8 cellular contexts compared by ENCODE assay signal in the genomic region with DNA sequence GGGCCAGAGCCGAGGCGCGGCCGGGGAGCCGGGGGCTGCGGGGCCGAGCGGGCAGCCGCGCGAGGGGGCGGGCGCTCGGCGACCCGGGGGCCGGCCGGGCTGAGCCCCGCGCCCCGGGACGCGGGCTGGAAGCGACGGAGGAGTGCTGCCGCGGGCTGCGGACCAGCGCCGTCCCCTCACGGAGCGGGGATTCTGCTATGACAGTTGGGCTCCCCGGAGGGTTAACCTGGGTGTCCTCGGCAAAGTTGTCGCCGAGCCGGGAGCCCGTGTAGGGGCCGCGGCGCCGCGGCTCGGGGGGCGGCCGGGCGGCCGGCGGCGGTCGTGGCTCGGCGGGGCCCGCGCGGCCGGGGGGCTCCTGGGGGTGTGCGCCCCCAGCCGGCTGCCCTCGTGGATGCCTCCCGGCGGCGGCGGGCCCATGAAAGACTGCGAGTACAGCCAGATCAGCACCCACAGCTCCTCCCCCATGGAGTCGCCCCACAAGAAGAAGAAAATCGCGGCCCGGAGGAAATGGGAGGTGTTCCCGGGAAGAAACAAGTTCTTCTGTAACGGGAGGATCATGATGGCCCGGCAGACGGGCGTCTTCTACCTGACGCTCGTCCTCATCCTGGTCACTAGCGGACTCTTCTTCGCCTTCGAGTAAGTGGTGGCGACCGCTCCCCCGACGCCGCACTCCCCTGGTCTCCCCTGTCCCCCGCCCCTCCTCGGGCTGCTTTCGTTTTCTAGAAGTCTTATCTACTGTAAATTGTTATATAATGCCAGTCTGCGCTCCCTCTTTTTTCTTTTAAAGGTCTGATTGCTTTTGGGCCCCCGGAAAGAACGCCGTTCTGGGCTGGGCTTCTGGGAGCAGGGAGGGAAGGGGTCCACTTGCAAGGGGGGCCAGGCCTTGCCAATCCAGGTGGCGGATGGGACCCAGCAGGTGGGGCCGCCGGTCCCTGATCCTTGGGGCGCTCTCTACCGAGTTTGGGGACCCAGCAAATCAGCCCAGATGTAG. TPM values are rescaled to one million over a fixed set of nuclear protein-coding genes. Genes with fewer than 3 reads are reported as not detected.
A peak's percentile ranks its signal among the peaks of the same experiment; 100 is the strongest.
DNase-seq lines count a peak whose midpoint lies in the region; ATAC-seq, FAIRE-seq and TF ChIP-seq lines count a peak whose summit lies in the region.

No MANE protein-coding gene starts in this region.

- H2AFZ ChIP-seq in endothelial cell of umbilical vein (ENCODE audit: low read depth, low read length), result peak overlapping the region; percentile 87

- intact Hi-C loops in endothelial cell of umbilical vein (cut with micrococcal nuclease), result loop anchor here (1.0 to 5.0 kb wide), 5 partner anchors 79 to 285 kb away; no protein-coding TSS in a partner anchor

- no peaks in the 10 kb centered on the region for H3K27me3 ChIP-seq in endothelial cell of umbilical vein (ENCODE audit: control insufficient read depth in 2 of 2, insufficient read depth in 2 of 2, low read length in 2 of 2)
- H3K27me3 ChIP-seq in mononuclear cell (ENCODE audit: insufficient read depth, low read length), result peaks cover 5% of the 10 kb centered on the region

- peak overlapping the region; percentile 79 for H3K9ac ChIP-seq in endothelial cell of umbilical vein (replicated peaks; ENCODE audit: extremely low read depth, insufficient read depth, low read length)

- no TSS peak for BruUV-seq in endothelial cell of umbilical vein (replicated peaks; lab: Mats Ljungman, UMichigan)

- dilution Hi-C loops in endothelial cell of umbilical vein (cut with MboI; ENCODE audit: extremely low pct_ligation_motif_present, low sequenced_read_pairs), result no loop called here

- POLR2A ChIA-PET in endothelial cell of umbilical vein (lab: Charles Lee), result no interaction called here

- peaks cover 9% of the 10 kb centered on the region for H3K79me2 ChIP-seq in endothelial cell of umbilical vein (ENCODE audit: control insufficient read depth, insufficient read depth, low read length)

- CTCF ChIA-PET in endothelial cell of umbilical vein (lab: Charles Lee), result interaction anchor here (1.0 to 1.8 kb wide), 4 partner anchors 10 to 285 kb away, joined by 3 to 15 read pairs (median 6); no protein-coding TSS in a partner anchor

- FAIRE-seq in endothelial cell of umbilical vein (lab: Jason Lieb, UNC), result no peak

- no peak overlapping the region for H3K27ac ChIP-seq in endothelial cell of umbilical vein (ENCODE audit: insufficient read depth, low read depth, low read length)

- peak in 1 of 2 donors; percentile 37 for TF ChIP-seq CTCF in endothelial cell of umbilical vein (IDR thresholded peaks at IDR 0.05; ENCODE audit: extremely low read depth in 1 of 2, insufficient read depth in 1 of 2, low read depth in 1 of 2, low read length in 2 of 2)

- ATAC-seq in HG02759 (IDR thresholded peaks at IDR 0.05; ENCODE audit: unreplicated experiment), result peak; percentile 33

- no peak for TF ChIP-seq POLR2A in endothelial cell of umbilical vein (IDR thresholded peaks at IDR 0.05; ENCODE audit: low read depth, low read length)

- DNase-seq in NCI-H1417 (lab: John Stamatoyannopoulos, UW) (peak; percentile 24 to 81 (median 79)), NCI-H1417 treated with DMSO at 0.1 percent for 48 hours (lab: John Stamatoyannopoulos, UW) (no peak), NCI-H226 (peak; percentile 57), endothelial cell of umbilical vein (ENCODE audit: low read depth, low spot score) (peak; percentile 70)
- peak; percentile 81 for DNase-seq in activated CD8-positive, alpha-beta memory T cell treated with anti-CD3 and anti-CD28 coated beads, Interleukin-2, amount 50 U/mL, for 48 hours
- peak; percentile 72 for DNase-seq in stimulated activated CD8-positive, alpha-beta memory T cell treated with anti-CD3 and anti-CD28 coated beads, Interleukin-4, amount 100 ng/mL, for 48 hours

- peaks cover 18% of the 10 kb centered on the region for H3K4me1 ChIP-seq in endothelial cell of umbilical vein (ENCODE audit: control insufficient read depth, extremely low read depth, insufficient read depth, low read length)
- H3K4me1 ChIP-seq in mononuclear cell (ENCODE audit: insufficient read depth, low read length), result peaks cover 16% of the 10 kb centered on the region

- H3K4me2 ChIP-seq in endothelial cell of umbilical vein (ENCODE audit: insufficient read depth, low read length), result peak overlapping the region; percentile 87

- no peaks in the 10 kb centered on the region for H3K36me3 ChIP-seq in endothelial cell of umbilical vein (ENCODE audit: control insufficient read depth in 2 of 2, extremely low read depth in 1 of 2, insufficient read depth in 2 of 2, low read length in 2 of 2)

- no peaks in the 10 kb centered on the region for H4K20me1 ChIP-seq in endothelial cell of umbilical vein (replicated peaks; ENCODE audit: control insufficient read depth, extremely low read depth, insufficient read depth, low read length)

- H3K4me3 ChIP-seq in endothelial cell of umbilical vein (replicated peaks in 1 of 3; ENCODE audit: insufficient read depth in 1 of 3, low read depth in 1 of 3, low read length in 3 of 3) (peak overlapping the region; percentile 61 to 97 (median 80)), mononuclear cell (ENCODE audit: low read length) (peak overlapping the region; percentile 97)

- H3K9me1 ChIP-seq in endothelial cell of umbilical vein (replicated peaks; ENCODE audit: control insufficient read depth, extremely low read depth, insufficient read depth, low read length), result no peaks in the 10 kb centered on the region

- H3K9me3 ChIP-seq in endothelial cell of umbilical vein (replicated peaks; ENCODE audit: control insufficient read depth, insufficient read depth, low read length) (no peaks in the 10 kb centered on the region), mononuclear cell (ENCODE audit: low read depth, low read length) (no peaks in the 10 kb centered on the region)

TF ChIP-seq in endothelial cell of umbilical vein, 7 proteins besides CTCF, POLR2A, EP300 and RAD21:
- TF ChIP-seq POLR2AphosphoS5 (IDR thresholded peaks at IDR 0.05; ENCODE audit: insufficient read depth, low read depth, low read length), result no peak

RNA-seq across cellular contexts. Expression of gene ZDHHC14, which starts 0.9 kb away (rescaled TPM):
- 23.0 and 23.6 TPM in 2 replicates for total RNA-seq in endothelial cell of umbilical vein
- polyA plus RNA-seq in endothelial cell of umbilical vein, result 25.6 and 31.8 TPM in 2 replicates
- polyA plus RNA-seq in endothelial cell of umbilical vein (2011; cell fraction: cytosol; rRNA removed), result 9.7 and 13.7 TPM in 2 replicates
- polyA plus RNA-seq in endothelial cell of umbilical vein (2011; cell fraction: nucleus; rRNA removed), result 19.8 and 21.3 TPM in 2 replicates
- polyA plus RNA-seq in endothelial cell of umbilical vein (2012), result 14.4 and 16.6 TPM in 2 replicates
- 18.6 and 24.5 TPM in 2 replicates for polyA minus RNA-seq in endothelial cell of umbilical vein
- 3.3 TPM for polyA minus RNA-seq in endothelial cell of umbilical vein (2011; cell fraction: cytosol; rRNA and poly(A)+ RNA removed)
- 22.9 and 24.9 TPM in 2 replicates for polyA minus RNA-seq in endothelial cell of umbilical vein (2011; cell fraction: nucleus; rRNA and poly(A)+ RNA removed)
- 1.6 TPM for total RNA-seq in mononuclear cell

RNA-seq across cellular contexts. Expression of gene TMEM242, which starts 58.6 kb away (rescaled TPM):
- total RNA-seq in endothelial cell of umbilical vein, result 15.3 and 15.5 TPM in 2 replicates
- 3.4 and 5.3 TPM in 2 replicates for polyA plus RNA-seq in endothelial cell of umbilical vein
- polyA plus RNA-seq in endothelial cell of umbilical vein (2011; cell fraction: cytosol; rRNA removed), result 7.4 TPM in 2 replicates
- 5.9 and 8.9 TPM in 2 replicates for polyA plus RNA-seq in endothelial cell of umbilical vein (2011; cell fraction: nucleus; rRNA removed)
- polyA plus RNA-seq in endothelial cell of umbilical vein (2012), result 8.0 and 10.3 TPM in 2 replicates
- polyA minus RNA-seq in endothelial cell of umbilical vein, result 5.8 and 6.6 TPM in 2 replicates
- polyA minus RNA-seq in endothelial cell of umbilical vein (2011; cell fraction: cytosol; rRNA and poly(A)+ RNA removed), result 1.5 TPM
- polyA minus RNA-seq in endothelial cell of umbilical vein (2011; cell fraction: nucleus; rRNA and poly(A)+ RNA removed), result 6.4 and 11.2 TPM in 2 replicates
- total RNA-seq in mononuclear cell, result 9.7 TPM
